1 cellular context compared by ENCODE assay signal in genomic region chr6:41428402-41428994, GRCh38.
TF ChIP-seq lines count a peak whose summit lies in the region.

No MANE protein-coding gene starts in this region.

TF ChIP-seq in SK-N-SH treated with all-trans-retinoic acid at 6 μM for 48 hours, 23 proteins besides CTCF, POLR2A, EP300 and RAD21 (continued from another document):
- TF ChIP-seq TSHZ2 (CRISPR knock-in tag; IDR thresholded peaks at IDR 0.05), result no peak
- no peak for TF ChIP-seq CSRNP3 (CRISPR knock-in tag; IDR thresholded peaks at IDR 0.05)
- no peak for TF ChIP-seq ZC3H10 (CRISPR knock-in tag; IDR thresholded peaks at IDR 0.05)
- no peak for TF ChIP-seq ISL1 (CRISPR knock-in tag; IDR thresholded peaks at IDR 0.05)
- no peak for TF ChIP-seq PPARA (CRISPR knock-in tag; IDR thresholded peaks at IDR 0.05; ENCODE audit: borderline replicate concordance)
- TF ChIP-seq PATZ1 (CRISPR knock-in tag; IDR thresholded peaks at IDR 0.05; ENCODE audit: borderline replicate concordance), result no peak
- TF ChIP-seq RARB (CRISPR knock-in tag; IDR thresholded peaks at IDR 0.05), result no peak
- TF ChIP-seq BACH2 (CRISPR knock-in tag; IDR thresholded peaks at IDR 0.05; ENCODE audit: borderline replicate concordance), result no peak
